9 cellular contexts compared by ENCODE assay signal in genomic region chr5:63125862-63126261, GRCh38.
DNase-seq lines count a peak whose midpoint lies in the region; ATAC-seq, FAIRE-seq and TF ChIP-seq lines count a peak whose summit lies in the region.
"Had no signal": no experiment of that assay in that cellular context is flagged by ENCODE, and none has a peak within 500 bp of the region (broad histone marks: within the 10 kb centered on the region; RNA-seq: fewer than 3 reads in every experiment).

No MANE protein-coding gene starts in this region.

- H3K9me3 ChIP-seq in heart left ventricle (no peaks in the 10 kb centered on the region), Loucy (ENCODE audit: insufficient read depth, low read depth, low read length) (no peaks in the 10 kb centered on the region), body of pancreas (no peaks in the 10 kb centered on the region), neural progenitor cell (ENCODE audit: low read depth) (no peaks in the 10 kb centered on the region)

- H3K9me3 Mint-ChIP-seq in neural progenitor cell: no peaks in the 10 kb centered on the region
- no peaks in the 10 kb centered on the region for H3K9me3 Mint-ChIP-seq in activated CD4-positive, alpha-beta T cell treated with anti-CD3 and anti-CD28 coated beads, Interleukin-2, amount 10 ng/mL, durations not matched to agents 24 days and 14 days

- no peaks in the 10 kb centered on the region for H3K36me3 Mint-ChIP-seq in neural progenitor cell
- H3K36me3 Mint-ChIP-seq in activated CD4-positive, alpha-beta T cell treated with anti-CD3 and anti-CD28 coated beads, Interleukin-2, amount 10 ng/mL, durations not matched to agents 24 days and 14 days (ENCODE audit: low read depth): no peaks in the 10 kb centered on the region

- no peaks in the 10 kb centered on the region for H3F3A ChIP-seq in Loucy (ENCODE audit: low read depth)
- H3F3A ChIP-seq in neural progenitor cell (ENCODE audit: low read depth): no peaks in the 10 kb centered on the region

- H3K27me3 Mint-ChIP-seq in neural progenitor cell (ENCODE audit: insufficient read depth, low read depth): no peaks in the 10 kb centered on the region
- H3K27me3 Mint-ChIP-seq in activated CD4-positive, alpha-beta T cell treated with anti-CD3 and anti-CD28 coated beads, Interleukin-2, amount 10 ng/mL, durations not matched to agents 24 days and 14 days: no peaks in the 10 kb centered on the region
- H3K27me3 Mint-ChIP-seq: central memory CD8-positive, alpha-beta T cell had no signal

- H3K4me3 Mint-ChIP-seq in neural progenitor cell: no peak overlapping the region
- no peak overlapping the region for H3K4me3 Mint-ChIP-seq in activated CD4-positive, alpha-beta T cell treated with anti-CD3 and anti-CD28 coated beads, Interleukin-2, amount 10 ng/mL, durations not matched to agents 24 days and 14 days
- H3K4me3 Mint-ChIP-seq: central memory CD8-positive, alpha-beta T cell had no signal

- 11 to 22% (median 19%) methylated on average over 2 of the region's 2 CpGs for WGBS in heart left ventricle, 4 donors
- 2 to 9% methylated on average over 2 of the region's 2 CpGs for WGBS in body of pancreas, 2 donors

- H4K20me1 ChIP-seq in Loucy (ENCODE audit: insufficient read depth, low read length, poor library complexity, severe bottlenecking) (no peaks in the 10 kb centered on the region), neural progenitor cell (ENCODE audit: low read depth) (no peaks in the 10 kb centered on the region)

- no peak overlapping the region for H2AFZ ChIP-seq in Loucy (ENCODE audit: low read length)
- H2AFZ ChIP-seq in neural progenitor cell (replicated peaks): no peak overlapping the region

- no peak overlapping the region for H3K4me3 ChIP-seq in heart left ventricle
- H3K4me3 ChIP-seq in HFF-Myc (replicated peaks; ENCODE audit: low read depth, low read length): no peak overlapping the region
- no peak overlapping the region for H3K4me3 ChIP-seq in Loucy (ENCODE audit: low read length, poor library complexity, severe bottlenecking)
- H3K4me3 ChIP-seq in body of pancreas: no peak overlapping the region
- no peak overlapping the region for H3K4me3 ChIP-seq in neural progenitor cell

- H3K79me2 ChIP-seq in Loucy (ENCODE audit: insufficient read depth, low read length) (no peaks in the 10 kb centered on the region), neural progenitor cell (ENCODE audit: low read depth) (no peaks in the 10 kb centered on the region)

- H3K4me1 ChIP-seq in heart left ventricle: peaks cover 0 to 19% (median 0%) of the 10 kb centered on the region in 12 donors
- H3K4me1 ChIP-seq in Loucy (ENCODE audit: insufficient read depth, low read length, poor library complexity, severe bottlenecking): no peaks in the 10 kb centered on the region
- no peaks in the 10 kb centered on the region for H3K4me1 ChIP-seq in body of pancreas
- no peaks in the 10 kb centered on the region for H3K4me1 ChIP-seq in neural progenitor cell

- no peak for TF ChIP-seq POLR2A in heart left ventricle (IDR thresholded peaks at IDR 0.05)
- TF ChIP-seq POLR2A in body of pancreas (IDR thresholded peaks at IDR 0.05): no peak
- TF ChIP-seq POLR2A in H54 (IDR thresholded peaks at IDR 0.05; ENCODE audit: low read depth, low read length): no peak

- H3K4me1 Mint-ChIP-seq in neural progenitor cell: no peaks in the 10 kb centered on the region
- no peaks in the 10 kb centered on the region for H3K4me1 Mint-ChIP-seq in activated CD4-positive, alpha-beta T cell treated with anti-CD3 and anti-CD28 coated beads, Interleukin-2, amount 10 ng/mL, durations not matched to agents 24 days and 14 days
- H3K4me1 Mint-ChIP-seq: central memory CD8-positive, alpha-beta T cell had no signal

- DNase-seq in heart left ventricle (no peak), Right ventricle myocardium superior (no peak), HFF-Myc (ENCODE audit: extremely low read depth, low read depth) (no peak), body of pancreas (peak in 1 of 4 donors; percentile 2), neural progenitor cell (ENCODE audit: low spot score) (no peak), H54 (ENCODE audit: insufficient read length, low spot score) (no peak)
- no peak for DNase-seq in activated CD4-positive, alpha-beta T cell treated with anti-CD3 and anti-CD28 coated beads, Interleukin-2, amount 10 ng/mL, durations not matched to agents 24 days and 14 days

- ATAC-seq in heart left ventricle (peak in 2 of 4 donors; percentile 26 to 53), Right ventricle myocardium superior (ENCODE audit: poor library complexity) (no peak), body of pancreas (no peak)

- peak in 9 of 12 donors; percentile 7 to 54 (median 25) for TF ChIP-seq CTCF in heart left ventricle (IDR thresholded peaks at IDR 0.05)
- peak; percentile 18 for TF ChIP-seq CTCF in HFF-Myc (IDR thresholded peaks at IDR 0.05; ENCODE audit: low read depth, low read length, missing control alignments)
- peak; percentile 63 for TF ChIP-seq CTCF in Loucy (conservative IDR thresholded peaks at IDR 0.05; ENCODE audit: low read length)
- TF ChIP-seq CTCF in body of pancreas (IDR thresholded peaks at IDR 0.05): peak in 6 of 7 experiments; percentile 10 to 49 (median 30)
- peak; percentile 34 for TF ChIP-seq CTCF in neural progenitor cell (IDR thresholded peaks at IDR 0.05)

- H3K36me3 ChIP-seq in heart left ventricle (no peaks in the 10 kb centered on the region), Loucy (ENCODE audit: insufficient read depth, low read length) (no peaks in the 10 kb centered on the region), body of pancreas (replicated peaks in 1 of 2; ENCODE audit: insufficient read depth in 1 of 2, low read depth in 2 of 2) (no peaks in the 10 kb centered on the region), neural progenitor cell (no peaks in the 10 kb centered on the region)

- no peak overlapping the region for H3K27ac Mint-ChIP-seq in neural progenitor cell
- no peak overlapping the region for H3K27ac Mint-ChIP-seq in activated CD4-positive, alpha-beta T cell treated with anti-CD3 and anti-CD28 coated beads, Interleukin-2, amount 10 ng/mL, durations not matched to agents 24 days and 14 days

- H3K4me2 ChIP-seq in Loucy (ENCODE audit: low read depth, low read length, poor library complexity, severe bottlenecking): no peak overlapping the region
- H3K4me2 ChIP-seq in neural progenitor cell: no peak overlapping the region

- H3K27ac ChIP-seq in heart left ventricle (no peak overlapping the region), body of pancreas (no peak overlapping the region), neural progenitor cell (no peak overlapping the region)

- H3K9me2 ChIP-seq in Loucy (replicated peaks; ENCODE audit: low read depth, low read length): no peaks in the 10 kb centered on the region

- H3K9ac ChIP-seq in Loucy (ENCODE audit: low read depth, low read length, poor library complexity, severe bottlenecking) (no peak overlapping the region), neural progenitor cell (no peak overlapping the region)

- intact Hi-C loops in heart left ventricle (cut with DNase I) (no loop called here), Right ventricle myocardium superior (cut with DNase I) (no loop called here), body of pancreas (cut with DNase I) (no loop called here)
- intact Hi-C loops in activated CD4-positive, alpha-beta T cell treated with anti-CD3 and anti-CD28 coated beads, Interleukin-2, amount 10 ng/mL, durations not matched to agents 24 days and 14 days (cut with micrococcal nuclease): no loop called here

- no peak for FAIRE-seq in H54 (lab: Jason Lieb, UNC)

- H3K27me3 ChIP-seq in heart left ventricle (no peaks in the 10 kb centered on the region), Loucy (ENCODE audit: insufficient read depth, low read length, poor library complexity, severe bottlenecking) (no peaks in the 10 kb centered on the region), body of pancreas (no peaks in the 10 kb centered on the region), neural progenitor cell (no peaks in the 10 kb centered on the region)
